18 cellular contexts compared by ENCODE assay signal in genomic region chr21:34790834-34791233, GRCh38.
DNase-seq lines count a peak whose midpoint lies in the region; ATAC-seq, FAIRE-seq and TF ChIP-seq lines count a peak whose summit lies in the region.
"Had no signal": no experiment of that assay in that cellular context is flagged by ENCODE, and none has a peak within 500 bp of the region (broad histone marks: within the 10 kb centered on the region; RNA-seq: fewer than 3 reads in every experiment).

No MANE protein-coding gene starts in this region.

- no peak overlapping the region for H3K27ac Mint-ChIP-seq in mesothelial cell of epicardium

- H3K4me1 Mint-ChIP-seq in mesothelial cell of epicardium, result peaks cover 21% of the 10 kb centered on the region

- CTCF ChIA-PET in A549 (lab: Yijun Ruan, JAX), result interaction anchor here (1.1 kb wide), 1 partner anchor 46 kb away, joined by 4 read pairs; no protein-coding TSS in a partner anchor

- H3K27me3 Mint-ChIP-seq in mesothelial cell of epicardium (ENCODE audit: low read depth), result no peaks in the 10 kb centered on the region
- H3K27me3 Mint-ChIP-seq: CD8-positive, alpha-beta memory T cell had no signal

- ATAC-seq in A549, result no peak
- ATAC-seq in GM19035 (IDR thresholded peaks at IDR 0.05; ENCODE audit: unreplicated experiment), result no peak

- TF ChIP-seq CTCF in A549 (IDR thresholded peaks at IDR 0.05), result no peak
- TF ChIP-seq CTCF in mesothelial cell of epicardium (IDR thresholded peaks at IDR 0.05; ENCODE audit: unreplicated experiment), result no peak

- no peak overlapping the region for H3K4me3 ChIP-seq in A549

- POLR2A ChIA-PET in A549 (lab: Yijun Ruan, JAX), result no interaction called here

- no peak for TF ChIP-seq POLR2A in A549 (IDR thresholded peaks at IDR 0.05; ENCODE audit: low read length)

- no peak for FAIRE-seq in A549 (lab: Jason Lieb, UNC)

- H3K4me3 Mint-ChIP-seq in mesothelial cell of epicardium, result no peak overlapping the region
- H3K4me3 Mint-ChIP-seq: CD8-positive, alpha-beta memory T cell had no signal

- no peaks in the 10 kb centered on the region for H3K9me3 ChIP-seq in A549
- H3K9me3 ChIP-seq: BE2C had no signal

- peak overlapping the region; percentile 37; the same call in 2 of the 3 replicates for H3K4me2 ChIP-seq in A549

- peak overlapping the region in 1 of 2 experiments; percentile 53; a peak in 2 of 6 replicates for H3K27ac ChIP-seq in A549

- H3K4me1 ChIP-seq in A549, result peaks cover 38% of the 10 kb centered on the region
- H3K4me1 ChIP-seq: BE2C had no signal

- peaks cover 5% of the 10 kb centered on the region for H3K36me3 Mint-ChIP-seq in mesothelial cell of epicardium

- 16% methylated on average over 3 of the region's 3 CpGs for WGBS in A549 (ENCODE audit: missing lambda C conversion rate)

- H3K9me3 Mint-ChIP-seq in mesothelial cell of epicardium, result no peaks in the 10 kb centered on the region
- H3K9me3 Mint-ChIP-seq: CD8-positive, alpha-beta memory T cell had no signal

- DNase-seq in A549 (ENCODE audit: low read depth in 1 of 2, low spot score in 1 of 2), result no peak
- DNase-seq in DMS153 (lab: John Stamatoyannopoulos, UW), result peak; percentile 67
- DNase-seq in NCI-H146 treated with DMSO at 0.1 percent for 48 hours (lab: John Stamatoyannopoulos, UW; ENCODE audit: unreplicated experiment), result peak; percentile 66
- DNase-seq in SK-N-DZ (ENCODE audit: low spot score), result peak; percentile 4
- no peak for DNase-seq in activated CD4-positive, CD25-positive, alpha-beta regulatory T cell treated with anti-CD3 and anti-CD28 coated beads, Interleukin-2, amount 50 U/mL, for 72 hours
- DNase-seq in mesothelial cell of epicardium (ENCODE audit: low spot score in 2 of 2, unreplicated experiment in 2 of 2), result no peak
- DNase-seq: BE2C; CD8-positive, alpha-beta memory T cell; EL; H7; Karpas-422; NCI-H1417 treated with DMSO at 0.1 percent for 48 hours; NCI-H2081 treated with DMSO at 0.1 percent for 48 hours; NCI-H524; SIG-M5; SW 1271; T-helper 9 cell had no signal

- no peak for TF ChIP-seq RAD21 in A549 (conservative IDR thresholded peaks at IDR 0.05 in 1 of 2, IDR thresholded peaks at IDR 0.05 in 1 of 2)

- TF ChIP-seq EP300 in A549 (IDR thresholded peaks at IDR 0.05), result no peak

TF ChIP-seq in A549, 52 proteins besides CTCF, POLR2A, EP300 and RAD21:
- TF ChIP-seq ESRRA (IDR thresholded peaks at IDR 0.05; ENCODE audit: borderline replicate concordance, low read length) (no peak), PBX3 (IDR thresholded peaks at IDR 0.05) (no peak), HOXB13 (CRISPR knock-in tag; IDR thresholded peaks at IDR 0.05; ENCODE audit: low read depth) (no peak), RNF2 (IDR thresholded peaks at IDR 0.05; ENCODE audit: borderline replicate concordance, low read depth) (no peak), EHF (CRISPR knock-in tag; IDR thresholded peaks at IDR 0.05) (no peak), BCL3 (IDR thresholded peaks at IDR 0.05) (no peak), SMC3 (IDR thresholded peaks at IDR 0.05) (no peak), HOXA7 (CRISPR knock-in tag; IDR thresholded peaks at IDR 0.05) (no peak), FOSL2 (IDR thresholded peaks at IDR 0.05) (no peak), FOSL2 (CRISPR knock-in tag; IDR thresholded peaks at IDR 0.05) (no peak), EHMT2 (IDR thresholded peaks at IDR 0.05; ENCODE audit: low read depth) (no peak), ZFP36 (IDR thresholded peaks at IDR 0.05; ENCODE audit: borderline replicate concordance, partially characterized antibody) (no peak), KDM1A (IDR thresholded peaks at IDR 0.05; ENCODE audit: low read depth) (no peak)

Comparison
In these comparisons a context has a peak if more than half of its experiments do, and no peak if none do; other contexts are left out.
1. DNase-seq: peak in DMS153 (single experiment), NCI-H146 treated with DMSO at 0.1 percent for 48 hours (single experiment) and SK-N-DZ (single experiment); none in A549 (0 of 2), activated CD4-positive, CD25-positive, alpha-beta regulatory T cell treated with anti-CD3 and anti-CD28 coated beads, Interleukin-2, amount 50 U/mL, for 72 hours (single experiment) and mesothelial cell of epicardium (0 of 2).